ENCODE assay signal across 23 cellular contexts in the genomic region with DNA sequence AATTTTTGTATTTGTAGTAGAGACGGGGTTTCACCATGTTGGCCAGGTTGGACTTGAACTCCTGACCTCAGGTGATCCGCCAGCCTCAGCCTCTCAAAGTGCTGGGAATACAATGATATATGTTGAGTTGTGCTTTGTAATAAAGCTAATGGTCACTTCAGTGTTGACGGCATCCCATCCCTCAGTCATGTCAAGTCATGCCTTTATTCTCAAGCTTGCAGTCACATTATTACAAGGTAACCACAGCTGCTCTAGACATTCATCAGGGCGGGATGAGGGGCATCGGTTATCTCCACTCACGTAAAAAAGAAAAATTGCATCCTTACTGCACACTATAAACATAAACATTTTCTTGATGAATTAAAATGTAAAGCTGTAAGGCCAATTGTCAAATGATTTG. TPM values are rescaled to one million over a fixed set of nuclear protein-coding genes. Genes with fewer than 3 reads are reported as not detected.
"Had no signal": no experiment of that assay in that cellular context is flagged by ENCODE, and none has a peak within 500 bp of the region (broad histone marks: within the 10 kb centered on the region; RNA-seq: fewer than 3 reads in every experiment).

No MANE protein-coding gene starts in this region.

- H3K27ac ChIP-seq: dorsolateral prefrontal cortex, esophagus squamous epithelium, gastroesophageal sphincter, parathyroid adenoma, prostate gland, right lobe of liver, spleen, testis, tibial nerve had no signal

- H3K36me3 ChIP-seq: esophagus squamous epithelium, gastroesophageal sphincter, prostate gland, right lobe of liver, spleen, tibial nerve had no signal

- DNase-seq: cortex of kidney; dorsolateral prefrontal cortex; effector CD8-positive, alpha-beta T cell; esophagus squamous epithelium; glutamatergic neuron; immature natural killer cell; left ventricle myocardium superior; naive thymus-derived CD4-positive, alpha-beta T cell; nephron progenitor cell; retina; spleen; stimulated activated CD4-positive, alpha-beta T cell treated with anti-CD3 and anti-CD28 coated beads, Interleukin-15, amount 100 ng/mL, for 24 hours; stimulated activated CD4-positive, alpha-beta T cell treated with anti-CD3 and anti-CD28 coated beads, Interleukin-1b, Interleukin-23, amount 100 ng/mL, for 48 hours; stimulated activated CD4-positive, alpha-beta T cell treated with anti-CD3 and anti-CD28 coated beads, Interleukin-4, amount 100 ng/mL, for 4 hours; stimulated activated naive B cell treated with anti-CD40 and anti-IgM and Interleukin-4, amounts not matched to agents 10 μg/mL and 1 μg/mL and 100 μg/mL, for 72 hours; stimulated activated naive CD8-positive, alpha-beta T cell treated with anti-CD3 and anti-CD28 coated beads, Interleukin-15, amount 100 ng/mL, for 72 hours; testis had no signal

- H3K4me1 ChIP-seq: gastroesophageal sphincter, parathyroid adenoma, prostate gland, right lobe of liver, spleen, testis, tibial nerve had no signal

- H3K9me3 ChIP-seq: esophagus squamous epithelium, gastroesophageal sphincter, prostate gland, right lobe of liver, spleen, testis, tibial nerve had no signal

- H3K27me3 ChIP-seq: esophagus squamous epithelium, gastroesophageal sphincter, right lobe of liver, spleen, testis, tibial nerve had no signal

- H3K4me3 ChIP-seq: dorsolateral prefrontal cortex, esophagus squamous epithelium, gastroesophageal sphincter, lung, prostate gland, right lobe of liver, spleen, testis, tibial nerve had no signal

- H3K79me2 ChIP-seq: parathyroid adenoma had no signal

- H2AFZ ChIP-seq: parathyroid adenoma had no signal

- H3K9ac ChIP-seq: parathyroid adenoma had no signal

- ATAC-seq: gastroesophageal sphincter; left ventricle myocardium superior; naive thymus-derived CD4-positive, alpha-beta T cell; stimulated activated naive B cell treated with anti-CD40 and anti-IgM and Interleukin-4, amounts not matched to agents 10 μg/mL and 1 μg/mL and 100 μg/mL, for 72 hours; stimulated activated naive CD8-positive, alpha-beta T cell treated with anti-CD3 and anti-CD28 coated beads, Interleukin-15, amount 100 ng/mL, for 72 hours had no signal

RNA-seq across cellular contexts. Expression of a gene that starts 12.8 kb away (rescaled TPM):
- polyA plus RNA-seq: immature natural killer cell; naive thymus-derived CD4-positive, alpha-beta T cell had no signal
